In the genomic region with DNA sequence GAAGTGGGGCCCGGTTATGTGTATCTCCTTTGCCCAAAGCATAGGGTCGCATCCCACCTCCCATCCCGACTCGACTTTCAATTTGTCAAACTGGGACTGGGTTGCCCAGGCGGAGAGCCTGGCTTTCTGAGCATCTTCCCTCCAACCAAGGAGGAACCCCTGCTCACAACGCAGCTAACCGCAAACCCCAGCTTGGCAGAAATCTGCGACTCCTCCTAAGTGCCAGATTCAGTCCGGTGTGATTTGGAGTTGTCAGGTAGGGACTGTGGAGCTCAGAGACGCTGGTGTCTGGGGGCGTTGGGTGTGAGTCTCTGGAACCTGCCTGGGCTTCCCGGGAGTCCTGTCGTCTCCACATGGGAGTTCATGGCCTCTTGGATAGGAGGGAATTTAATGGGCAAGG, we compare ENCODE assay signal across 21 cellular contexts.
"Had no signal": no experiment of that assay in that cellular context is flagged by ENCODE, and none has a peak within 500 bp of the region (broad histone marks: within the 10 kb centered on the region; RNA-seq: fewer than 3 reads in every experiment).

No MANE protein-coding gene starts in this region.

- H3K9ac ChIP-seq: parathyroid adenoma had no signal

- H3K27ac ChIP-seq: epithelial cell of prostate, gastrocnemius medialis, heart left ventricle, neutrophil, parathyroid adenoma, testis had no signal

- H3K4me3 ChIP-seq: gastrocnemius medialis had no signal

- DNase-seq: activated CD4-positive, alpha-beta T cell treated with anti-CD3 and anti-CD28 coated beads for 36 hours; activated CD4-positive, alpha-beta T cell treated with anti-CD3 and anti-CD28 coated beads, Interleukin-2, amount 50 U/mL, for 48 hours; activated CD8-positive, alpha-beta memory T cell treated with anti-CD3 and anti-CD28 coated beads, Interleukin-2, amount 10 ng/mL, durations not matched to agents 7 days and 5 days; activated naive CD4-positive, alpha-beta T cell; activated naive CD8-positive, alpha-beta T cell treated with anti-CD3 and anti-CD28 coated beads for 36 hours; activated T-cell treated with anti-CD3 and anti-CD28 coated beads, Interleukin-2, amount 50 U/mL, for 1 hour; amniotic stem cell; gastrocnemius medialis; heart left ventricle; left cardiac atrium; natural killer cell; stimulated activated CD4-positive, alpha-beta T cell treated with anti-CD3 and anti-CD28 coated beads, Interleukin-4, amount 100 ng/mL, for 1 hour; testis had no signal

- H3K27ac Mint-ChIP-seq: activated CD4-positive, alpha-beta T cell treated with anti-CD3 and anti-CD28 coated beads for 36 hours; activated CD8-positive, alpha-beta memory T cell treated with anti-CD3 and anti-CD28 coated beads, Interleukin-2, amount 10 ng/mL, durations not matched to agents 7 days and 5 days; activated naive CD8-positive, alpha-beta T cell treated with anti-CD3 and anti-CD28 coated beads for 36 hours; activated T-helper 17 cell treated with anti-CD3 and anti-CD28 coated beads, Interleukin-2, amount 50 U/mL, for 72 hours; brain; natural killer cell; T-helper 2 cell treated with Interferon-gamma antibody and Interleukin-4, amounts not matched to agents 5 μg/mL and 100 μg/mL, for 36 hours; type B pancreatic cell had no signal

- H3K36me3 Mint-ChIP-seq: activated CD8-positive, alpha-beta memory T cell treated with anti-CD3 and anti-CD28 coated beads, Interleukin-2, amount 10 ng/mL, durations not matched to agents 7 days and 5 days; activated naive CD8-positive, alpha-beta T cell treated with anti-CD3 and anti-CD28 coated beads for 36 hours; brain; type B pancreatic cell had no signal

- H3K4me1 ChIP-seq: gastrocnemius medialis, parathyroid adenoma had no signal

- H3K4me1 Mint-ChIP-seq: activated CD4-positive, alpha-beta T cell treated with anti-CD3 and anti-CD28 coated beads for 36 hours; activated CD8-positive, alpha-beta memory T cell treated with anti-CD3 and anti-CD28 coated beads, Interleukin-2, amount 10 ng/mL, durations not matched to agents 7 days and 5 days; activated naive CD8-positive, alpha-beta T cell treated with anti-CD3 and anti-CD28 coated beads for 36 hours; activated T-helper 17 cell treated with anti-CD3 and anti-CD28 coated beads, Interleukin-2, amount 50 U/mL, for 72 hours; natural killer cell had no signal

- H3K9me3 Mint-ChIP-seq: type B pancreatic cell had no signal

- H3K4me3 Mint-ChIP-seq: activated CD4-positive, alpha-beta T cell treated with anti-CD3 and anti-CD28 coated beads for 36 hours; activated CD8-positive, alpha-beta memory T cell treated with anti-CD3 and anti-CD28 coated beads, Interleukin-2, amount 10 ng/mL, durations not matched to agents 7 days and 5 days; activated naive CD8-positive, alpha-beta T cell treated with anti-CD3 and anti-CD28 coated beads for 36 hours; activated T-helper 17 cell treated with anti-CD3 and anti-CD28 coated beads, Interleukin-2, amount 50 U/mL, for 72 hours; natural killer cell; T-helper 2 cell treated with Interferon-gamma antibody and Interleukin-4, amounts not matched to agents 5 μg/mL and 100 μg/mL, for 36 hours had no signal

- H3K36me3 ChIP-seq: gastrocnemius medialis, heart left ventricle, neutrophil had no signal

- ATAC-seq: activated CD4-positive, alpha-beta T cell treated with anti-CD3 and anti-CD28 coated beads for 36 hours; activated CD8-positive, alpha-beta memory T cell treated with anti-CD3 and anti-CD28 coated beads, Interleukin-2, amount 10 ng/mL, durations not matched to agents 7 days and 5 days; activated T-helper 17 cell treated with anti-CD3 and anti-CD28 coated beads, Interleukin-2, amount 50 U/mL, for 72 hours; gastrocnemius medialis; heart left ventricle; natural killer cell; sciatic nerve had no signal

- H3K27me3 ChIP-seq: testis had no signal

- H3K9me3 ChIP-seq: gastrocnemius medialis, heart left ventricle, neutrophil, testis had no signal
